In genomic region chr5:69498384-69498783, GRCh38 we compare ENCODE assay signal across 21 cellular contexts.
"Had no signal": no experiment of that assay in that cellular context is flagged by ENCODE, and none has a peak within 500 bp of the region (broad histone marks: within the 10 kb centered on the region; RNA-seq: fewer than 3 reads in every experiment).

No MANE protein-coding gene starts in this region.

- DNase-seq: activated CD4-positive, alpha-beta T cell treated with anti-CD3 and anti-CD28 coated beads, Interleukin-2, amount 10 ng/mL, durations not matched to agents 24 days and 14 days; activated CD4-positive, CD25-positive, alpha-beta regulatory T cell; activated CD8-positive, alpha-beta memory T cell treated with anti-CD3 and anti-CD28 coated beads, Interleukin-2, amount 50 U/mL, for 4 hours; activated CD8-positive, alpha-beta T cell treated with anti-CD3 and anti-CD28 coated beads, Interleukin-2, amount 10 ng/mL, durations not matched to agents 7 days and 5 days; activated gamma-delta T cell; activated T-cell treated with anti-CD3 and anti-CD28 coated beads, Interleukin-2, amount 50 U/mL, for 48 hours; amniotic stem cell; body of pancreas; effector memory CD4-positive, alpha-beta T cell; heart right ventricle; naive B cell; pancreas; stimulated activated CD4-positive, alpha-beta T cell treated with anti-CD3 and anti-CD28 coated beads, Interleukin-12 subunit alpha, Interleukin-12 subunit beta, amount 100 ng/mL, for 4 hours; tibial artery had no signal

- H3K27me3 ChIP-seq: body of pancreas, pancreas, vagina had no signal

- ATAC-seq: activated CD8-positive, alpha-beta T cell treated with anti-CD3 and anti-CD28 coated beads, Interleukin-2, amount 10 ng/mL, durations not matched to agents 7 days and 5 days; activated naive CD4-positive, alpha-beta T cell treated with anti-CD3 and anti-CD28 coated beads, Interleukin-2, amount 50 U/mL, for 72 hours; body of pancreas; heart right ventricle; pancreas; stimulated activated memory B cell treated with anti-CD40 and anti-IgM and Interleukin-4, amounts not matched to agents 10 μg/mL and 1 μg/mL and 100 μg/mL, for 72 hours had no signal

- H3K9me3 ChIP-seq: body of pancreas, heart right ventricle, pancreas, tibial artery, vagina had no signal

- H3K36me3 ChIP-seq: heart right ventricle, pancreas, tibial artery, vagina had no signal

- H3K36me3 Mint-ChIP-seq: activated naive CD4-positive, alpha-beta T cell treated with anti-CD3 and anti-CD28 coated beads, Interleukin-2, amount 50 U/mL, for 72 hours; naive B cell; stimulated activated memory B cell treated with anti-CD40 and anti-IgM and Interleukin-4, amounts not matched to agents 10 μg/mL and 1 μg/mL and 100 μg/mL, for 72 hours had no signal

- H3K9me3 Mint-ChIP-seq: activated CD4-positive, alpha-beta T cell treated with anti-CD3 and anti-CD28 coated beads, Interleukin-2, amount 10 ng/mL, durations not matched to agents 24 days and 14 days; activated naive CD4-positive, alpha-beta T cell treated with anti-CD3 and anti-CD28 coated beads, Interleukin-2, amount 50 U/mL, for 72 hours; central memory CD8-positive, alpha-beta T cell; naive B cell; stimulated activated memory B cell treated with anti-CD40 and anti-IgM and Interleukin-4, amounts not matched to agents 10 μg/mL and 1 μg/mL and 100 μg/mL, for 72 hours; T-helper 2 cell treated with Interferon-gamma antibody and Interleukin-4, amounts not matched to agents 5 μg/mL and 100 μg/mL, for 36 hours had no signal

- H3K4me3 ChIP-seq: body of pancreas, heart right ventricle, lung, pancreas, tibial artery, vagina had no signal

- H3K4me1 Mint-ChIP-seq: activated CD4-positive, alpha-beta T cell treated with anti-CD3 and anti-CD28 coated beads, Interleukin-2, amount 10 ng/mL, durations not matched to agents 24 days and 14 days; central memory CD8-positive, alpha-beta T cell had no signal

- H3K27ac ChIP-seq: heart right ventricle, tibial artery, vagina had no signal

- H3K4me3 Mint-ChIP-seq: activated CD4-positive, alpha-beta T cell treated with anti-CD3 and anti-CD28 coated beads, Interleukin-2, amount 10 ng/mL, durations not matched to agents 24 days and 14 days; activated CD8-positive, alpha-beta T cell treated with anti-CD3 and anti-CD28 coated beads, Interleukin-2, amount 10 ng/mL, durations not matched to agents 7 days and 5 days; central memory CD8-positive, alpha-beta T cell; naive B cell; stimulated activated memory B cell treated with anti-CD40 and anti-IgM and Interleukin-4, amounts not matched to agents 10 μg/mL and 1 μg/mL and 100 μg/mL, for 72 hours; T-helper 2 cell treated with Interferon-gamma antibody and Interleukin-4, amounts not matched to agents 5 μg/mL and 100 μg/mL, for 36 hours had no signal

- H3K27ac Mint-ChIP-seq: activated CD4-positive, alpha-beta T cell treated with anti-CD3 and anti-CD28 coated beads, Interleukin-2, amount 10 ng/mL, durations not matched to agents 24 days and 14 days; activated CD8-positive, alpha-beta T cell treated with anti-CD3 and anti-CD28 coated beads, Interleukin-2, amount 10 ng/mL, durations not matched to agents 7 days and 5 days; activated naive CD4-positive, alpha-beta T cell treated with anti-CD3 and anti-CD28 coated beads, Interleukin-2, amount 50 U/mL, for 72 hours; naive B cell; stimulated activated memory B cell treated with anti-CD40 and anti-IgM and Interleukin-4, amounts not matched to agents 10 μg/mL and 1 μg/mL and 100 μg/mL, for 72 hours; T-helper 2 cell treated with Interferon-gamma antibody and Interleukin-4, amounts not matched to agents 5 μg/mL and 100 μg/mL, for 36 hours had no signal

- FAIRE-seq: frontal cortex, pancreas had no signal
